Comparison of ENCODE assay signal across 1 cellular context in the genomic region with DNA sequence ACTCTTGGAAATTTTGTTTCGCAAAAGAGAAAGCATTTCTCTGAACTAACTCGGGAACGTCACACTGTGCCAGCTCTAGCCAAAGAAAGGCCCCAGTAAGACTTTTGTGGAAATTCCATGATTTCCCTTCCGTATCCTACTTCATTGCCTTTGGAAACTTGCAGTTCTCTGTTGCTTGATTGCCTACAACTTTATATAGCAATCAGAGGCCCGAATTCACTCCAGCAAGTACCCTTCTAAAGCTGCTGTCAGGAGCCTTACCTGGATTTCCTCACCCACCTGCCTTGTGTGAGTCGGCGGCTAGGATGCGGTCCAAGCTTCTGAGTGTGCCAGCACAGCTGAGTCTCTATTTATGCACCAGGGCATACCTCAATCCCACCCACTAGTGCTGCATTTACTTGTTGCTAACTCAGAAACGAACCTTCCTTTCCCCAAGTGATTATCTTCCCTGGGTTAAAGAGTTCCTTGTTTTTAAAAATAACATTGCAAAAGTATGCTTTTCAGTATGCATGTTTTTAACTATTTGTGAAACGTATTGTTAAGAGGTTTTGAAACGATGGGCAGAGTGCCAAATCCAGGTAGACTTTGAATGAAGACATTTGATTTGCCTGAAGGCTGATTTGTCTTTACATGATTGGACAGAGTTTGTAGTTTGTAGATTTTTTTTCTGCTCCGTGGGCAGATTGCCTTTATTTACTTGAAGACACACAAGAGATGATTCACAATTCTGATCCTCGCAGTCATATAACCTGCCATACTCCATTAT.
TF ChIP-seq lines count a peak whose summit lies in the region.

Gene AGR2 (minus strand): TSS at position 326 of the 766 bp plus-strand sequence. CDS start 3,203 bp downstream, outside the sequence.

TF ChIP-seq in H1, 55 proteins besides CTCF, POLR2A, EP300 and RAD21 (continued from another document):
- TF ChIP-seq KDM4A (IDR thresholded peaks at IDR 0.05; ENCODE audit: low read depth, low read length, severe bottlenecking) = no peak
- no peak for TF ChIP-seq POU5F1 (IDR thresholded peaks at IDR 0.05; ENCODE audit: low read depth, low read length)
- TF ChIP-seq SRF (IDR thresholded peaks at IDR 0.05; ENCODE audit: low read depth, low read length) = no peak
- TF ChIP-seq SAP30 (IDR thresholded peaks at IDR 0.05; ENCODE audit: insufficient read depth, insufficient replicate concordance, low read length) = no peak
- TF ChIP-seq JUND (IDR thresholded peaks at IDR 0.05; ENCODE audit: low read length) = no peak
- no peak for TF ChIP-seq SIN3A (conservative IDR thresholded peaks at IDR 0.05 in 1 of 2, IDR thresholded peaks at IDR 0.05 in 1 of 2; ENCODE audit: low read depth in 1 of 2, low read length in 2 of 2)
- no peak for TF ChIP-seq ATF2 (IDR thresholded peaks at IDR 0.05; ENCODE audit: low read length)
- TF ChIP-seq FOSL1 (IDR thresholded peaks at IDR 0.05; ENCODE audit: insufficient read depth, low read depth, low read length) = no peak
- TF ChIP-seq TCF12 (IDR thresholded peaks at IDR 0.05; ENCODE audit: low read depth, low read length) = no peak
- no peak for TF ChIP-seq SP1 (IDR thresholded peaks at IDR 0.05; ENCODE audit: low read depth, low read length)
- no peak for TF ChIP-seq TAF7 (optimal IDR thresholded peaks at IDR 0.05; ENCODE audit: borderline replicate concordance, low read depth, low read length)
- no peak for TF ChIP-seq YY1 (IDR thresholded peaks at IDR 0.05; ENCODE audit: low read depth, low read length)
- no peak for TF ChIP-seq NANOG (IDR thresholded peaks at IDR 0.05; ENCODE audit: insufficient read depth, low read depth, low read length, poor library complexity, severe bottlenecking)
- TF ChIP-seq SIRT6 (IDR thresholded peaks at IDR 0.05; ENCODE audit: low read length) = no peak
- TF ChIP-seq GABPA (IDR thresholded peaks at IDR 0.05; ENCODE audit: borderline replicate concordance, insufficient read depth, low read length) = no peak
- TF ChIP-seq EZH2 (IDR thresholded peaks at IDR 0.05; ENCODE audit: low read depth, low read length, severe bottlenecking) = no peak
- TF ChIP-seq HDAC6 (IDR thresholded peaks at IDR 0.05; ENCODE audit: low read depth, low read length) = no peak
- no peak for TF ChIP-seq CBX5 (IDR thresholded peaks at IDR 0.05; ENCODE audit: low read depth, low read length)
